ENCODE assay signal across 15 cellular contexts in genomic region chr1:116765962-116766361, GRCh38. TPM values are rescaled to one million over a fixed set of nuclear protein-coding genes. Genes with fewer than 3 reads are reported as not detected.
A peak's percentile ranks its signal among the peaks of the same experiment; 100 is the strongest.
DNase-seq lines count a peak whose midpoint lies in the region; ATAC-seq, FAIRE-seq and TF ChIP-seq lines count a peak whose summit lies in the region.
"Had no signal": no experiment of that assay in that cellular context is flagged by ENCODE, and none has a peak within 500 bp of the region (broad histone marks: within the 10 kb centered on the region; RNA-seq: fewer than 3 reads in every experiment).

No MANE protein-coding gene starts in this region.

- H3K4me1 Mint-ChIP-seq in stimulated activated naive CD8-positive, alpha-beta T cell treated with anti-CD3 and anti-CD28 coated beads, Interleukin-15, Interleukin-2, amounts not matched to agents 100 ng/mL and 50 ng/mL, for 24 hours (ENCODE audit: low read depth) = peaks cover 100% of the 10 kb centered on the region
- peaks cover 99% of the 10 kb centered on the region for H3K4me1 Mint-ChIP-seq in activated T-helper 1 cell treated with anti-CD3 and anti-CD28 coated beads, Interleukin-12 subunit alpha, Interleukin-12 subunit beta, Interleukin-2, Interleukin-4 antibody, amounts not matched to agents 30 ng/mL and 10 ng/mL and 1 ng/mL, durations not matched to agents 14 hours and 24 hours and 36 hours (ENCODE audit: low read depth)

- peaks cover 3% of the 10 kb centered on the region for H3K27me3 Mint-ChIP-seq in stimulated activated naive CD8-positive, alpha-beta T cell treated with anti-CD3 and anti-CD28 coated beads, Interleukin-15, Interleukin-2, amounts not matched to agents 100 ng/mL and 50 ng/mL, for 24 hours
- H3K27me3 Mint-ChIP-seq in activated T-helper 1 cell treated with anti-CD3 and anti-CD28 coated beads, Interleukin-12 subunit alpha, Interleukin-12 subunit beta, Interleukin-2, Interleukin-4 antibody, amounts not matched to agents 30 ng/mL and 10 ng/mL and 1 ng/mL, durations not matched to agents 14 hours and 24 hours and 36 hours (ENCODE audit: insufficient read depth) = peaks cover 3% of the 10 kb centered on the region

- no peak for TF ChIP-seq CTCF in fibroblast of villous mesenchyme (IDR thresholded peaks at IDR 0.05; ENCODE audit: insufficient read depth, low read depth, low read length)

- peak overlapping the region; percentile 100 for H3K4me3 Mint-ChIP-seq in stimulated activated naive CD8-positive, alpha-beta T cell treated with anti-CD3 and anti-CD28 coated beads, Interleukin-15, Interleukin-2, amounts not matched to agents 100 ng/mL and 50 ng/mL, for 24 hours
- peak overlapping the region; percentile 84 for H3K4me3 Mint-ChIP-seq in activated T-helper 1 cell treated with anti-CD3 and anti-CD28 coated beads, Interleukin-12 subunit alpha, Interleukin-12 subunit beta, Interleukin-2, Interleukin-4 antibody, amounts not matched to agents 30 ng/mL and 10 ng/mL and 1 ng/mL, durations not matched to agents 14 hours and 24 hours and 36 hours

- intact Hi-C loops in activated T-helper 1 cell treated with anti-CD3 and anti-CD28 coated beads, Interleukin-12 subunit alpha, Interleukin-12 subunit beta, Interleukin-2, Interleukin-4 antibody, amounts not matched to agents 30 ng/mL and 10 ng/mL and 1 ng/mL, durations not matched to agents 14 hours and 24 hours and 36 hours (cut with micrococcal nuclease) = loop anchor here (10.0 kb wide), 3 partner anchors 261 to 899 kb away; partner anchors contain the start of gene TENT5C

- ATAC-seq in stimulated activated naive CD8-positive, alpha-beta T cell treated with anti-CD3 and anti-CD28 coated beads, Interleukin-15, Interleukin-2, amounts not matched to agents 100 U/mL and 50 U/mL, for 24 hours = no peak
- ATAC-seq in HG03378 (IDR thresholded peaks at IDR 0.05; ENCODE audit: unreplicated experiment) = no peak

- peaks cover 89% of the 10 kb centered on the region for H3K36me3 Mint-ChIP-seq in stimulated activated naive CD8-positive, alpha-beta T cell treated with anti-CD3 and anti-CD28 coated beads, Interleukin-15, Interleukin-2, amounts not matched to agents 100 ng/mL and 50 ng/mL, for 24 hours (ENCODE audit: low read depth)
- peaks cover 92% of the 10 kb centered on the region for H3K36me3 Mint-ChIP-seq in activated T-helper 1 cell treated with anti-CD3 and anti-CD28 coated beads, Interleukin-12 subunit alpha, Interleukin-12 subunit beta, Interleukin-2, Interleukin-4 antibody, amounts not matched to agents 30 ng/mL and 10 ng/mL and 1 ng/mL, durations not matched to agents 14 hours and 24 hours and 36 hours (ENCODE audit: low read depth)

- peak overlapping the region; percentile 100 for H3K27ac Mint-ChIP-seq in stimulated activated naive CD8-positive, alpha-beta T cell treated with anti-CD3 and anti-CD28 coated beads, Interleukin-15, Interleukin-2, amounts not matched to agents 100 ng/mL and 50 ng/mL, for 24 hours
- H3K27ac Mint-ChIP-seq in activated T-helper 1 cell treated with anti-CD3 and anti-CD28 coated beads, Interleukin-12 subunit alpha, Interleukin-12 subunit beta, Interleukin-2, Interleukin-4 antibody, amounts not matched to agents 30 ng/mL and 10 ng/mL and 1 ng/mL, durations not matched to agents 14 hours and 24 hours and 36 hours = peak overlapping the region; percentile 100

- no peak overlapping the region for H3K4me3 ChIP-seq in fibroblast of villous mesenchyme (ENCODE audit: low read depth, low read length)
- H3K4me3 ChIP-seq: BLaER1 treated with 17β-estradiol and CSF1 and Interleukin-3, amounts not matched to agents 10 nM and 100 nM; esophagus squamous epithelium had no signal

- H3K9me3 Mint-ChIP-seq in stimulated activated naive CD8-positive, alpha-beta T cell treated with anti-CD3 and anti-CD28 coated beads, Interleukin-15, Interleukin-2, amounts not matched to agents 100 ng/mL and 50 ng/mL, for 24 hours = no peaks in the 10 kb centered on the region
- no peaks in the 10 kb centered on the region for H3K9me3 Mint-ChIP-seq in activated T-helper 1 cell treated with anti-CD3 and anti-CD28 coated beads, Interleukin-12 subunit alpha, Interleukin-12 subunit beta, Interleukin-2, Interleukin-4 antibody, amounts not matched to agents 30 ng/mL and 10 ng/mL and 1 ng/mL, durations not matched to agents 14 hours and 24 hours and 36 hours

- FAIRE-seq in frontal cortex (lab: Jason Lieb, UNC) = no peak

- no peak for DNase-seq in stimulated activated naive CD8-positive, alpha-beta T cell treated with anti-CD3 and anti-CD28 coated beads, Interleukin-15, Interleukin-2, amounts not matched to agents 100 U/mL and 50 U/mL, for 24 hours
- DNase-seq in activated T-helper 1 cell treated with anti-CD3 and anti-CD28 coated beads, Interleukin-12 subunit alpha, Interleukin-12 subunit beta, Interleukin-2, Interleukin-4 antibody, amounts not matched to agents 30 ng/mL and 10 ng/mL and 1 ng/mL, durations not matched to agents 14 hours and 24 hours and 36 hours (ENCODE audit: low spot score) = no peak
- DNase-seq in fibroblast of villous mesenchyme (ENCODE audit: low read depth) (peak; percentile 21), frontal cortex (ENCODE audit: low spot score in 2 of 2) (no peak), cortex of kidney (lab: John Stamatoyannopoulos, UW) (no peak), HuH-7.5 (ENCODE audit: low spot score) (no peak)
- DNase-seq: esophagus squamous epithelium, GDM1, NCI-H1092 had no signal

RNA-seq across cellular contexts. Expression of gene CD2, which starts 11.7 kb away (rescaled TPM):
- 651 and 685 TPM in 2 replicates for total RNA-seq in activated T-helper 1 cell treated with anti-CD3 and anti-CD28 coated beads, Interleukin-12 subunit alpha, Interleukin-12 subunit beta, Interleukin-2, Interleukin-4 antibody, amounts not matched to agents 30 ng/mL and 10 ng/mL and 1 ng/mL, durations not matched to agents 14 hours and 24 hours and 36 hours
- total RNA-seq in fibroblast of villous mesenchyme (not detected in 2 replicates), frontal cortex (not detected)
- total RNA-seq: HT1080, NCI-H460, pulmonary artery endothelial cell had no signal

Comparison
In these comparisons a context has a peak if more than half of its experiments do, and no peak if none do; other contexts are left out.
1. RNA of gene CD2, which starts 11.7 kb away (total RNA-seq): 651 to 685 TPM in activated T-helper 1 cell treated with anti-CD3 and anti-CD28 coated beads, Interleukin-12 subunit alpha, Interleukin-12 subunit beta, Interleukin-2, Interleukin-4 antibody, amounts not matched to agents 30 ng/mL and 10 ng/mL and 1 ng/mL, durations not matched to agents 14 hours and 24 hours and 36 hours; not detected in fibroblast of villous mesenchyme and not detected in frontal cortex (single experiment); every median in the first group is over 100 times any median in the second.